13 cellular contexts compared by ENCODE assay signal in genomic region chr16:1688807-1689560, GRCh38. TPM values are rescaled to one million over a fixed set of nuclear protein-coding genes. Genes with fewer than 3 reads are reported as not detected.
DNase-seq lines count a peak whose midpoint lies in the region; ATAC-seq and TF ChIP-seq lines count a peak whose summit lies in the region.
"Had no signal": no experiment of that assay in that cellular context is flagged by ENCODE, and none has a peak within 500 bp of the region (broad histone marks: within the 10 kb centered on the region; RNA-seq: fewer than 3 reads in every experiment).

No MANE protein-coding gene starts in this region.

- TF ChIP-seq CTCF in C4-2B (conservative IDR thresholded peaks at IDR 0.05) (no peak), PC-9 (conservative IDR thresholded peaks at IDR 0.05) (no peak), endodermal cell (conservative IDR thresholded peaks at IDR 0.05) (no peak), lung (IDR thresholded peaks at IDR 0.05; ENCODE audit: control extremely low read depth, extremely low read depth) (no peak)

- H3K4me2 ChIP-seq in PC-9 = peak overlapping the region; percentile 81

- H3K4me1 ChIP-seq in PC-9 (replicated peaks; ENCODE audit: insufficient read depth) (peaks cover 87% of the 10 kb centered on the region), endodermal cell (ENCODE audit: control insufficient read depth, insufficient read depth, low read length) (peaks cover 11% of the 10 kb centered on the region), lung (ENCODE audit: control insufficient read depth in 2 of 2, insufficient read depth in 2 of 2, low read length in 2 of 2) (no peaks in the 10 kb centered on the region)
- H3K4me1 ChIP-seq: HAP-1 had no signal

- H3K27me3 ChIP-seq in PC-9 (ENCODE audit: insufficient read depth, low read depth) (no peaks in the 10 kb centered on the region), endodermal cell (ENCODE audit: control insufficient read depth, insufficient read depth, low read length, poor library complexity, severe bottlenecking) (no peaks in the 10 kb centered on the region), lung (ENCODE audit: control insufficient read depth, insufficient read depth) (no peaks in the 10 kb centered on the region)

- POLR2A ChIA-PET in PC-9 (lab: Charles Lee; ENCODE audit: unreplicated experiment) = interaction anchor here (0.6 to 1.0 kb wide), 3 partner anchors 11 to 55 kb away, joined by 3 to 6 read pairs (median 6); partner anchors contain the start of gene JPT2

- ATAC-seq in lung (ENCODE audit: insufficient read depth, low FRiP score) (peak; percentile 80), GM21528 (IDR thresholded peaks at IDR 0.05; ENCODE audit: low FRiP score, unreplicated experiment) (no peak)
- ATAC-seq: activated T-cell treated with anti-CD3 and anti-CD28 coated beads, Interleukin-2, amount 50 U/mL, for 4 hours had no signal

- no TSS peak for BruUV-seq in PC-9 (replicated peaks; lab: Mats Ljungman, UMichigan)

- H3K4me3 ChIP-seq in PC-9 = peak overlapping the region; percentile 38; the same call in 1 of the 2 replicates
- peak overlapping the region; percentile 3 for H3K4me3 ChIP-seq in endodermal cell (ENCODE audit: low read length)
- H3K4me3 ChIP-seq in lung = no peak overlapping the region
- H3K4me3 ChIP-seq: HAP-1 had no signal

- peaks cover 21% of the 10 kb centered on the region for H3K4me1 Mint-ChIP-seq in endodermal cell

- no peak overlapping the region for H2AFZ ChIP-seq in PC-9

- intact Hi-C loops in PC-9 (cut with micrococcal nuclease; ENCODE audit: unreplicated experiment) = loop anchor here (1.0 to 5.0 kb wide), 3 partner anchors 11 to 77 kb away; partner anchors contain the start of genes CRAMP1, IFT140 and JPT2

- H4K20me1 ChIP-seq in PC-9 (ENCODE audit: insufficient read depth) = no peaks in the 10 kb centered on the region

- DNase-seq in PC-9 (peak; percentile 91 to 97), endodermal cell (peak; percentile 49), lung (ENCODE audit: low spot score) (peak; percentile 46), SHP77 (lab: John Stamatoyannopoulos, UW) (no peak), NCI-H446 (lab: John Stamatoyannopoulos, UW) (no peak)
- DNase-seq in activated naive CD4-positive, alpha-beta T cell treated with anti-CD3 and anti-CD28 coated beads, Interleukin-2, amount 50 U/mL, for 16 hours = no peak
- DNase-seq: activated T-cell treated with anti-CD3 and anti-CD28 coated beads, Interleukin-2, amount 50 U/mL, for 4 hours; AML-193; NK-92 treated with Interleukin-12 subunit alpha and Interleukin-12 subunit beta, amount 100 ng/mL, for 24 hours; stimulated activated CD4-positive, alpha-beta T cell treated with anti-CD3 and anti-CD28 coated beads, Interleukin-2, amount 100 ng/mL, for 48 hours had no signal

- H3K4me3 Mint-ChIP-seq in endodermal cell = peak overlapping the region; percentile 9
- H3K4me3 Mint-ChIP-seq: activated T-cell treated with anti-CD3 and anti-CD28 coated beads, Interleukin-2, amount 50 U/mL, for 4 hours had no signal

- H3K9me3 Mint-ChIP-seq in endodermal cell = no peaks in the 10 kb centered on the region
- H3K9me3 Mint-ChIP-seq: activated T-cell treated with anti-CD3 and anti-CD28 coated beads, Interleukin-2, amount 50 U/mL, for 4 hours had no signal

- peaks cover 92% of the 10 kb centered on the region for H3K79me2 ChIP-seq in PC-9 (ENCODE audit: low read depth)

- H3K36me3 ChIP-seq in PC-9 (ENCODE audit: low read depth) = peaks cover 67% of the 10 kb centered on the region
- peaks cover 93% of the 10 kb centered on the region for H3K36me3 ChIP-seq in endodermal cell (ENCODE audit: control insufficient read depth, insufficient read depth, low read length)
- H3K36me3 ChIP-seq in lung (ENCODE audit: control insufficient read depth in 2 of 2, insufficient read depth in 2 of 2, low read length in 2 of 2) = peaks cover 24 to 32% of the 10 kb centered on the region in 2 donors

- peak overlapping the region; percentile 88 for H3K27ac Mint-ChIP-seq in endodermal cell

- H3K9me3 ChIP-seq in PC-9 (ENCODE audit: insufficient read depth, low read depth) (0 out of 2 replicates have a peak, but pooled peaks cover under 1% of the 10 kb centered on the region), endodermal cell (ENCODE audit: control insufficient read depth, low read length) (no peaks in the 10 kb centered on the region), lung (ENCODE audit: control insufficient read depth in 2 of 2, insufficient read depth in 1 of 2, low read length in 1 of 2) (no peaks in the 10 kb centered on the region)
- H3K9me3 ChIP-seq: HAP-1 had no signal

- WGBS in endodermal cell (ENCODE audit: insufficient coverage in 1 of 2, insufficient read length in 1 of 2), 2 experiments = 89% methylated on average over 8 to 10 of the region's 10 CpGs
- 75 to 89% methylated on average over 10 of the region's 10 CpGs for WGBS in lung, 2 donors

- H3K27ac ChIP-seq in C4-2B (peak overlapping the region; percentile 59), PC-9 (peak overlapping the region; percentile 99), endodermal cell (ENCODE audit: low read depth, low read length) (no peak overlapping the region), lung (ENCODE audit: low read depth in 1 of 2, low read length in 1 of 2) (peak overlapping the region in 1 of 2 donors; percentile 74)

- H3K9me2 ChIP-seq in PC-9 (ENCODE audit: insufficient read depth) = no peaks in the 10 kb centered on the region

- CTCF ChIA-PET in PC-9 (lab: Charles Lee) = interaction anchor here (0.5 kb wide), 1 partner anchor 167 kb away, joined by 4 read pairs; no protein-coding TSS in a partner anchor

- H3K9ac ChIP-seq in endodermal cell (ENCODE audit: extremely low read depth, low read length, poor library complexity, severe bottlenecking) = peak overlapping the region; percentile 39

- no peaks in the 10 kb centered on the region for H3K27me3 Mint-ChIP-seq in endodermal cell (ENCODE audit: insufficient read depth)

- peaks cover 82% of the 10 kb centered on the region for H3F3A ChIP-seq in PC-9 (ENCODE audit: insufficient read depth, low read depth)

- peaks cover 89% of the 10 kb centered on the region for H3K36me3 Mint-ChIP-seq in endodermal cell (ENCODE audit: low read depth)

RNA-seq across cellular contexts. Expression of gene JPT2, which starts 10.9 kb away (rescaled TPM):
- total RNA-seq in PC-9 (2021) = 199 and 244 TPM in 2 replicates
- total RNA-seq in endodermal cell = 100 to 1,000 TPM; 161 to 168 TPM
- 154 TPM for polyA plus RNA-seq in endodermal cell (2013, experiment 1 of 2)
- 159 TPM for polyA plus RNA-seq in endodermal cell (2013, experiment 2 of 2)
- 10 to 100 TPM; 53.4 to 71.9 TPM for total RNA-seq in lung
- 10 to 100 TPM; 28.7 to 49.7 TPM for polyA plus RNA-seq in lung

RNA-seq across cellular contexts. Expression of gene MAPK8IP3, which starts 17.0 kb away (rescaled TPM):
- total RNA-seq in PC-9 (2021) (119 and 125 TPM in 2 replicates), endodermal cell (10 to 100 TPM; 76.0 to 84.0 TPM), lung (10 to 100 TPM; 51.5 to 75.7 TPM)
- polyA plus RNA-seq in endodermal cell (2013, experiment 1 of 2) = 72.9 TPM
- polyA plus RNA-seq in endodermal cell (2013, experiment 2 of 2) = 64.3 TPM
- polyA plus RNA-seq in lung = 10 to 100 TPM; 40.3 to 76.7 TPM

Comparison
In these comparisons a context has a peak if more than half of its experiments do, and no peak if none do; other contexts are left out.
1. DNase-seq: peak in PC-9 (2 of 2), endodermal cell (single experiment) and lung (single experiment); none in SHP77 (0 of 2), NCI-H446 (0 of 2) and activated naive CD4-positive, alpha-beta T cell treated with anti-CD3 and anti-CD28 coated beads, Interleukin-2, amount 50 U/mL, for 16 hours (single experiment).